ENCODE assay signal across 9 cellular contexts in genomic region chr19:35013047-35013819, GRCh38. TPM values are rescaled to one million over a fixed set of nuclear protein-coding genes. Genes with fewer than 3 reads are reported as not detected.
DNase-seq lines count a peak whose midpoint lies in the region; ATAC-seq and TF ChIP-seq lines count a peak whose summit lies in the region.
"Had no signal": no experiment of that assay in that cellular context is flagged by ENCODE, and none has a peak within 500 bp of the region (broad histone marks: within the 10 kb centered on the region; RNA-seq: fewer than 3 reads in every experiment).

No MANE protein-coding gene starts in this region.

- no peaks in the 10 kb centered on the region for H3K4me1 ChIP-seq in DND-41 (ENCODE audit: insufficient read depth, low read length)

- H4K20me1 ChIP-seq in DND-41 (ENCODE audit: insufficient read depth, low read length): peaks cover 50% of the 10 kb centered on the region

- no peaks in the 10 kb centered on the region for H3K9me3 ChIP-seq in DND-41 (ENCODE audit: insufficient read depth, low read length, severe bottlenecking)

- in situ Hi-C loops in KBM-7 (cut with MboI; ENCODE audit: low pct_unique_long_range_greater_than_20kb, low sequenced_read_pairs): no loop called here

- peak; percentile 77 for DNase-seq in DND-41
- peak; percentile 87 for DNase-seq in KBM-7
- DNase-seq in WTC11 (ENCODE audit: low spot score): peak; percentile 89
- DNase-seq in kidney epithelial cell (ENCODE audit: low read depth): no peak
- DNase-seq in stimulated activated CD4-positive, alpha-beta T cell treated with anti-CD3 and anti-CD28 coated beads, Interleukin-4, amount 100 ng/mL, for 4 hours: peak; percentile 72 to 81
- DNase-seq in NCI-H2171 (lab: John Stamatoyannopoulos, UW): no peak
- no peak for DNase-seq in NCI-H2107 treated with DMSO at 0.1 percent for 48 hours (lab: John Stamatoyannopoulos, UW; ENCODE audit: unreplicated experiment)

- no peak overlapping the region for H3K9ac ChIP-seq in DND-41 (ENCODE audit: low read depth, low read length)

- H3K4me3 ChIP-seq in DND-41 (ENCODE audit: low read depth in 1 of 2, low read length in 2 of 2) (no peak overlapping the region), kidney epithelial cell (ENCODE audit: low read depth, low read length) (no peak overlapping the region)

- H3K9me3 Mint-ChIP-seq in WTC11: no peaks in the 10 kb centered on the region
- H3K9me3 Mint-ChIP-seq in brain: no peaks in the 10 kb centered on the region

- CTCF ChIA-PET in WTC11 (lab: Charles Lee): interaction anchor here (0.5 to 3.4 kb wide), 13 partner anchors 10 to 175 kb away, joined by 3 to 25 read pairs (median 4); partner anchors contain the start of genes GRAMD1A and ZNF30

- peak overlapping the region; percentile 87; the same call in 1 of the 2 replicates for H3K27ac Mint-ChIP-seq in WTC11
- peak overlapping the region in 3 of 5 experiments; percentile 31 to 61 (median 43) for H3K27ac Mint-ChIP-seq in brain

- TF ChIP-seq CTCF in DND-41 (IDR thresholded peaks at IDR 0.05; ENCODE audit: borderline replicate concordance, extremely low read depth, low read length, poor library complexity, severe bottlenecking) (peak; percentile 91), WTC11 (IDR thresholded peaks at IDR 0.05) (peak; percentile 98), brain (conservative IDR thresholded peaks at IDR 0.05) (peak; percentile 88 to 90), kidney epithelial cell (IDR thresholded peaks at IDR 0.05; ENCODE audit: insufficient read depth, low read length, poor library complexity, severe bottlenecking) (peak; percentile 94)

- H3K36me3 Mint-ChIP-seq in WTC11 (peaks cover 76% of the 10 kb centered on the region), brain (peaks cover 81% of the 10 kb centered on the region)

- ATAC-seq in DND-41 (ENCODE audit: insufficient read depth, low read depth) (peak; percentile 74), WTC11 (peak; percentile 81)

- peaks cover 95% of the 10 kb centered on the region for H3K36me3 ChIP-seq in DND-41 (ENCODE audit: insufficient read depth, low read length)
- peaks cover 1% of the 10 kb centered on the region for H3K36me3 ChIP-seq in kidney epithelial cell (ENCODE audit: control insufficient read depth, insufficient read depth, low read length)

- no peak overlapping the region for H3K4me2 ChIP-seq in DND-41 (ENCODE audit: insufficient read depth, low read length)

- H3K27me3 Mint-ChIP-seq in WTC11 (ENCODE audit: low read depth) (no peaks in the 10 kb centered on the region), brain (no peaks in the 10 kb centered on the region)

- H3K27ac ChIP-seq in DND-41 (ENCODE audit: low read length): peak overlapping the region; percentile 22; the same call in 1 of the 2 replicates

- peaks cover 3% of the 10 kb centered on the region; the same call in 1 of the 2 replicates for H3K79me2 ChIP-seq in DND-41 (ENCODE audit: insufficient read depth, low read length)

- H3K4me3 Mint-ChIP-seq in WTC11: no peak overlapping the region
- no peak overlapping the region for H3K4me3 Mint-ChIP-seq in brain

- peaks cover 11% of the 10 kb centered on the region; the same call in 1 of the 2 replicates for H3K4me1 Mint-ChIP-seq in WTC11
- no peaks in the 10 kb centered on the region for H3K4me1 Mint-ChIP-seq in brain

- no peaks in the 10 kb centered on the region for H3K27me3 ChIP-seq in DND-41 (ENCODE audit: insufficient read depth, low read length, poor library complexity)
- H3K27me3 ChIP-seq in kidney epithelial cell (ENCODE audit: control insufficient read depth, insufficient read depth, low read length): no peaks in the 10 kb centered on the region

- H2AFZ ChIP-seq in DND-41 (ENCODE audit: low read depth, low read length): no peak overlapping the region

- POLR2A ChIA-PET in WTC11 (lab: Charles Lee): interaction anchor here (1.7 kb wide), 1 partner anchor 10 kb away, joined by 4 read pairs; no protein-coding TSS in a partner anchor

TF ChIP-seq in WTC11, 78 proteins besides CTCF, POLR2A, EP300 and RAD21 (continues in another document):
- TF ChIP-seq ZNF121 (CRISPR knock-in tag; IDR thresholded peaks at IDR 0.05): 0 out of 2 replicates have a peak, but pooled peaks have one; percentile 36
- no peak for TF ChIP-seq ZNF263 (CRISPR knock-in tag; IDR thresholded peaks at IDR 0.05; ENCODE audit: low read depth)
- peak; percentile 30; the same call in 1 of the 2 replicates for TF ChIP-seq ETV6 (CRISPR knock-in tag; IDR thresholded peaks at IDR 0.05)
- no peak for TF ChIP-seq ZNF425 (CRISPR knock-in tag; conservative IDR thresholded peaks at IDR 0.05)
- peak; percentile 57; the same call in 1 of the 2 replicates for TF ChIP-seq PRRX2 (CRISPR knock-in tag; IDR thresholded peaks at IDR 0.05)
- no peak for TF ChIP-seq CDX4 (CRISPR knock-in tag; IDR thresholded peaks at IDR 0.05; ENCODE audit: borderline replicate concordance)
- TF ChIP-seq ZNF232 (CRISPR knock-in tag; IDR thresholded peaks at IDR 0.05): no peak
- TF ChIP-seq IRF2 (CRISPR knock-in tag; IDR thresholded peaks at IDR 0.05; ENCODE audit: borderline replicate concordance, low read depth): no peak
- TF ChIP-seq HMGA2 (CRISPR knock-in tag; IDR thresholded peaks at IDR 0.05): no peak
- no peak for TF ChIP-seq RELA (CRISPR knock-in tag; IDR thresholded peaks at IDR 0.05; ENCODE audit: borderline replicate concordance)
- no peak for TF ChIP-seq FOXP4 (CRISPR knock-in tag; IDR thresholded peaks at IDR 0.05)
- 0 out of 2 replicates have a peak, but pooled peaks have one; percentile 59 for TF ChIP-seq EMX1 (CRISPR knock-in tag; IDR thresholded peaks at IDR 0.05)
- no peak for TF ChIP-seq ZNF219 (CRISPR knock-in tag; IDR thresholded peaks at IDR 0.05; ENCODE audit: borderline replicate concordance)
- no peak for TF ChIP-seq MXD4 (CRISPR knock-in tag; IDR thresholded peaks at IDR 0.05; ENCODE audit: borderline replicate concordance)
- TF ChIP-seq, protein P1, sequence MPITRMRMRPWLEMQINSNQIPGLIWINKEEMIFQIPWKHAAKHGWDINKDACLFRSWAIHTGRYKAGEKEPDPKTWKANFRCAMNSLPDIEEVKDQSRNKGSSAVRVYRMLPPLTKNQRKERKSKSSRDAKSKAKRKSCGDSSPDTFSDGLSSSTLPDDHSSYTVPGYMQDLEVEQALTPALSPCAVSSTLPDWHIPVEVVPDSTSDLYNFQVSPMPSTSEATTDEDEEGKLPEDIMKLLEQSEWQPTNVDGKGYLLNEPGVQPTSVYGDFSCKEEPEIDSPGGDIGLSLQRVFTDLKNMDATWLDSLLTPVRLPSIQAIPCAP (CRISPR knock-in tag; IDR thresholded peaks at IDR 0.05): peak; percentile 21; the same call in 1 of the 2 replicates

RNA-seq across cellular contexts. Expression of gene GRAMD1A, which starts 13.1 kb away (rescaled TPM):
- 235 to 389 TPM (median 236 TPM) in 3 replicates for total RNA-seq in WTC11 (2021)
- 74.9 TPM for polyA plus RNA-seq in brain (ENCODE audit: insufficient read depth, low read depth, low replicate concordance)
- total RNA-seq in kidney epithelial cell: 88.0 and 104 TPM in 2 replicates

RNA-seq across cellular contexts. Expression of gene SCN1B, which starts 17.0 kb away (rescaled TPM):
- total RNA-seq in WTC11 (2021) (4.4 to 8.0 TPM (median 4.8 TPM) in 3 replicates), kidney epithelial cell (1.6 and 1.8 TPM in 2 replicates)
- polyA plus RNA-seq in brain (ENCODE audit: insufficient read depth, low read depth, low replicate concordance): 67.9 TPM

RNA-seq across cellular contexts. Expression of gene HPN, which starts 28.3 kb away (rescaled TPM):
- total RNA-seq in WTC11 (2021): 20.8 to 35.5 TPM (median 34.6 TPM) in 3 replicates
- 3.9 TPM for polyA plus RNA-seq in brain (ENCODE audit: insufficient read depth, low read depth, low replicate concordance)
- total RNA-seq in kidney epithelial cell: 1.6 and 2.3 TPM in 2 replicates
- total RNA-seq: T-helper 2 cell treated with Interferon-gamma antibody and Interleukin-4, amounts not matched to agents 100 ng/mL and 5 ng/mL, for 36 hours had no signal

RNA-seq across cellular contexts. Expression of gene ZNF792, which starts 49.2 kb away (rescaled TPM):
- total RNA-seq in WTC11 (2021): 6.6 to 12.9 TPM (median 8.0 TPM) in 3 replicates
- 0.31 TPM for polyA plus RNA-seq in brain (ENCODE audit: insufficient read depth, low read depth, low replicate concordance)
- total RNA-seq in kidney epithelial cell: 5.6 and 6.1 TPM in 2 replicates

Comparison
In these comparisons a context has a peak if more than half of its experiments do, and no peak if none do; other contexts are left out.
1. DNase-seq: peak in DND-41 (single experiment), KBM-7 (single experiment), WTC11 (single experiment) and stimulated activated CD4-positive, alpha-beta T cell treated with anti-CD3 and anti-CD28 coated beads, Interleukin-4, amount 100 ng/mL, for 4 hours (2 of 2); none in kidney epithelial cell (single experiment), NCI-H2171 (single experiment) and NCI-H2107 treated with DMSO at 0.1 percent for 48 hours (single experiment).
2. Peak in every context shown above with its lines, with median percentiles within 50 percentile points of each other: CTCF ChIP-seq.